8 cellular contexts compared by ENCODE assay signal in genomic region chr11:64777449-64778222, GRCh38. TPM values are rescaled to one million over a fixed set of nuclear protein-coding genes. Genes with fewer than 3 reads are reported as not detected.
DNase-seq lines count a peak whose midpoint lies in the region; ATAC-seq and TF ChIP-seq lines count a peak whose summit lies in the region.

No MANE protein-coding gene starts in this region.

- no peak for TF ChIP-seq CTCF in GM12864 (IDR thresholded peaks at IDR 0.05; ENCODE audit: low read depth, low read length, missing control alignments)
- no peak for TF ChIP-seq CTCF in epithelial cell of proximal tubule (conservative IDR thresholded peaks at IDR 0.05; ENCODE audit: low read depth, low read length)

- DNase-seq in GM12864 (ENCODE audit: low read depth) (peak; percentile 35), NOMO-1 treated with dmso at 0.1 percent for 144 hours (lab: John Stamatoyannopoulos, UW; ENCODE audit: unreplicated experiment) (peak; percentile 33), activated T-cell treated with anti-CD3 and anti-CD28 coated beads for 48 hours (ENCODE audit: low read depth) (peak; percentile 81), epithelial cell of proximal tubule (ENCODE audit: low read depth) (no peak), mucosa of gallbladder (ENCODE audit: low spot score) (peak; percentile 81)
- peak; percentile 68 to 79 for DNase-seq in stimulated activated CD8-positive, alpha-beta memory T cell treated with anti-CD3 and anti-CD28 coated beads, Interleukin-2, amount 100 ng/mL, for 48 hours (ENCODE audit: low read depth in 2 of 2)

- H3K4me3 ChIP-seq in GM12864 (ENCODE audit: low read depth, low read length) (peak overlapping the region; percentile 76), epithelial cell of proximal tubule (ENCODE audit: low read depth, low read length) (peak overlapping the region; percentile 80)

- peak; percentile 11 for ATAC-seq in HG03354 (IDR thresholded peaks at IDR 0.05; ENCODE audit: poor library complexity, severe bottlenecking, unreplicated experiment)
- ATAC-seq in GM18519 (IDR thresholded peaks at IDR 0.05; ENCODE audit: low FRiP score, unreplicated experiment): no peak

RNA-seq across cellular contexts. Expression of gene SF1, which starts 0.7 kb away (rescaled TPM):
- total RNA-seq in epithelial cell of proximal tubule (111 and 136 TPM in 2 replicates), mucosa of gallbladder (263 TPM)

RNA-seq across cellular contexts. Expression of gene PYGM, which starts 17.9 kb away (rescaled TPM):
- total RNA-seq in epithelial cell of proximal tubule: not detected in 2 replicates
- total RNA-seq in mucosa of gallbladder: 14.3 TPM

RNA-seq across cellular contexts. Expression of gene MAP4K2, which starts 25.4 kb away (rescaled TPM):
- 25.2 and 52.4 TPM in 2 replicates for total RNA-seq in epithelial cell of proximal tubule
- total RNA-seq in mucosa of gallbladder: 23.1 TPM

RNA-seq across cellular contexts. Expression of gene MEN1, which starts 32.7 kb away (rescaled TPM):
- total RNA-seq in epithelial cell of proximal tubule (23.5 and 26.4 TPM in 2 replicates), mucosa of gallbladder (34.8 TPM)

RNA-seq across cellular contexts. Expression of gene RASGRP2, which starts 33.7 kb away (rescaled TPM):
- total RNA-seq in epithelial cell of proximal tubule (not detected in 2 replicates), mucosa of gallbladder (17.1 TPM)

Comparison
In these comparisons a context has a peak if more than half of its experiments do, and no peak if none do; other contexts are left out.
1. RNA of gene PYGM, which starts 17.9 kb away (total RNA-seq): 14.3 TPM in mucosa of gallbladder (single experiment); not detected in epithelial cell of proximal tubule; every median in the first group is over 10 times any median in the second.